In the genomic region with DNA sequence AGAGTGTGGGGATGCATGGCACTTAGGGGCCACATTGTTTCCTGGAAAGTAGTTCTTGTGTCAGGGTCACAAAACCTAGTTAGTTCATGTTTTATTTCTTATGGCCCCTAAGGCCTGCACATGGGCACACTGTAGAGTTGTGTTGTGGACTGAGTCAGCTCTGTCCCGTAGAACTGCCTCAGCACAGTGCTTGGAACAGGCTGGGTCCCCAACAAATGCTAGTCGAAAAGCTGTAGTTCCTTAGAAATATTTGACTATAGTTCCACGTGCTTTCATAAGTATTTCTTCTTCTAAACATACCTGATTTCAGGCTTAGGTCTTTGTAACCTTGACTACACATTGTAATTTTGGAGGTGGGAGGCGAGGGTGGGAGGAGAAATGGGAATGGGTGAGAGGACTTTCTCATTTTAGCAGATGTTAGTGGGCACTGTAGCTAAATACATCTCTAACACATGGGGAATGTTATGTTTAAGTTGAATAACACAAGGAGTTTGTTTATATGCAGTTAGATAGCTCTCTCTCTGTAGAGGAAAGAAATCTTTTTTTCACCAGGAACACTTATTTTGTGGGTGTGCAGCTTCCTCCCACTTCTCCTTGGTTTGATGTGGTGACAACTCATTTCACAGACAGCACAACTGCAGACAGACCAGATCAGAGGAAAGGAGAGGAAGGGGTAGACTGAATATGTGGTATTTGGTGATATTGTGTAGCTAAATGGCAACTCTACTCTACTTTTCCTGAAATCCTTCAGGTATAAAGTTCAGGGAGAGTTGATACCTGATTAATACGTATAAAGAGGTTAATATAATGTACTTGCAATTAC, we compare ENCODE assay signal across 30 cellular contexts. TPM values are rescaled to one million over a fixed set of nuclear protein-coding genes. Genes with fewer than 3 reads are reported as not detected.
A peak's percentile ranks its signal among the peaks of the same experiment; 100 is the strongest.
DNase-seq lines count a peak whose midpoint lies in the region; ATAC-seq and TF ChIP-seq lines count a peak whose summit lies in the region.
"Had no signal": no experiment of that assay in that cellular context is flagged by ENCODE, and none has a peak within 500 bp of the region (broad histone marks: within the 10 kb centered on the region; RNA-seq: fewer than 3 reads in every experiment).

No MANE protein-coding gene starts in this region.

- no peaks in the 10 kb centered on the region for H3F3A ChIP-seq in neural progenitor cell (ENCODE audit: low read depth)

- peak overlapping the region; percentile 7 for H3K27ac Mint-ChIP-seq in activated T-cell treated with anti-CD3 and anti-CD28 coated beads, Interleukin-2, amount 50 U/mL, for 24 hours
- H3K27ac Mint-ChIP-seq in activated T-helper 17 cell treated with anti-CD3 and anti-CD28 coated beads, Interleukin-2, amount 50 U/mL, for 72 hours = no peak overlapping the region
- peak overlapping the region; percentile 22 for H3K27ac Mint-ChIP-seq in neural progenitor cell
- H3K27ac Mint-ChIP-seq: memory B cell had no signal

- H3K79me2 ChIP-seq in DND-41 (ENCODE audit: insufficient read depth, low read length) = no peaks in the 10 kb centered on the region
- no peaks in the 10 kb centered on the region for H3K79me2 ChIP-seq in neural progenitor cell (ENCODE audit: low read depth)

- H3K27ac ChIP-seq in DND-41 (ENCODE audit: low read length) (peak overlapping the region; percentile 56), neural progenitor cell (no peak overlapping the region), RWPE1 (no peak overlapping the region)
- H3K27ac ChIP-seq: A549, adrenal gland, colonic mucosa, heart right ventricle, psoas muscle, SJSA1, upper lobe of right lung had no signal

- H3K9ac ChIP-seq in DND-41 (ENCODE audit: low read depth, low read length) (no peak overlapping the region), neural progenitor cell (no peak overlapping the region)

- no peak overlapping the region for H3K4me3 ChIP-seq in DND-41 (ENCODE audit: low read depth in 1 of 2, low read length in 2 of 2)
- H3K4me3 ChIP-seq in neural progenitor cell = no peak overlapping the region
- H3K4me3 ChIP-seq: A549, adrenal gland, colonic mucosa, heart right ventricle, psoas muscle, SJSA1, upper lobe of right lung had no signal

- H4K20me1 ChIP-seq in DND-41 (ENCODE audit: insufficient read depth, low read length) = no peaks in the 10 kb centered on the region
- no peaks in the 10 kb centered on the region for H4K20me1 ChIP-seq in neural progenitor cell (ENCODE audit: low read depth)

- ATAC-seq in DND-41 (ENCODE audit: insufficient read depth, low read depth) = peak; percentile 92
- ATAC-seq in activated T-helper 17 cell treated with anti-CD3 and anti-CD28 coated beads, Interleukin-2, amount 50 U/mL, for 72 hours (replicated peaks) = peak; percentile 76
- ATAC-seq: A549, heart right ventricle, left colon, psoas muscle, upper lobe of right lung had no signal

- TF ChIP-seq CTCF in DND-41 (IDR thresholded peaks at IDR 0.05; ENCODE audit: borderline replicate concordance, extremely low read depth, low read length, poor library complexity, severe bottlenecking) (no peak), neural progenitor cell (IDR thresholded peaks at IDR 0.05) (no peak), RWPE1 (conservative IDR thresholded peaks at IDR 0.05; ENCODE audit: low read depth) (no peak)

- POLR2A ChIA-PET in RWPE1 (lab: Yijun Ruan, JAX; ENCODE audit: low non-redundant PET) = no interaction called here

- H3K4me1 ChIP-seq in DND-41 (ENCODE audit: insufficient read depth, low read length) = peaks cover 35% of the 10 kb centered on the region
- no peaks in the 10 kb centered on the region for H3K4me1 ChIP-seq in neural progenitor cell
- H3K4me1 ChIP-seq: A549, adrenal gland, Caco-2, colonic mucosa, heart right ventricle, psoas muscle, SJSA1, upper lobe of right lung had no signal

- no peaks in the 10 kb centered on the region for H3K27me3 Mint-ChIP-seq in activated T-cell treated with anti-CD3 and anti-CD28 coated beads, Interleukin-2, amount 50 U/mL, for 24 hours
- no peaks in the 10 kb centered on the region for H3K27me3 Mint-ChIP-seq in activated T-helper 17 cell treated with anti-CD3 and anti-CD28 coated beads, Interleukin-2, amount 50 U/mL, for 72 hours
- H3K27me3 Mint-ChIP-seq in neural progenitor cell (ENCODE audit: insufficient read depth, low read depth) = no peaks in the 10 kb centered on the region

- H3K4me3 Mint-ChIP-seq in activated T-cell treated with anti-CD3 and anti-CD28 coated beads, Interleukin-2, amount 50 U/mL, for 24 hours = no peak overlapping the region
- peak overlapping the region; percentile 34 for H3K4me3 Mint-ChIP-seq in activated T-helper 17 cell treated with anti-CD3 and anti-CD28 coated beads, Interleukin-2, amount 50 U/mL, for 72 hours
- H3K4me3 Mint-ChIP-seq in neural progenitor cell = no peak overlapping the region
- H3K4me3 Mint-ChIP-seq: memory B cell had no signal

- peak overlapping the region; percentile 47; the same call in 1 of the 2 replicates for H3K4me2 ChIP-seq in DND-41 (ENCODE audit: insufficient read depth, low read length)
- H3K4me2 ChIP-seq in neural progenitor cell = no peak overlapping the region
- H3K4me2 ChIP-seq: A549 had no signal

- CTCF ChIA-PET in RWPE1 (lab: Yijun Ruan, JAX) = no interaction called here

- H3K36me3 ChIP-seq in DND-41 (ENCODE audit: insufficient read depth, low read length) (no peaks in the 10 kb centered on the region), neural progenitor cell (no peaks in the 10 kb centered on the region)
- H3K36me3 ChIP-seq: adrenal gland, colonic mucosa, heart right ventricle, SJSA1, upper lobe of right lung had no signal

- no peak for DNase-seq in activated T-cell treated with anti-CD3 and anti-CD28 coated beads, Interleukin-2, amount 50 U/mL, for 24 hours
- no peak for DNase-seq in activated T-cell treated with anti-CD3 and anti-CD28 coated beads for 4 hours
- DNase-seq in DND-41 = peak; percentile 66
- DNase-seq in neural progenitor cell (ENCODE audit: low spot score) = no peak
- DNase-seq in ureter (ENCODE audit: low spot score) = no peak
- DNase-seq in RWPE1 (ENCODE audit: low spot score) = no peak
- no peak for DNase-seq in iPS-NIHi11 (ENCODE audit: low spot score)
- DNase-seq: activated CD8-positive, alpha-beta memory T cell treated with anti-CD3 and anti-CD28 coated beads, Interleukin-2, amount 50 U/mL, for 48 hours; adrenal gland; Caco-2; colonic mucosa; DMS79 treated with DMSO at 0.1 percent for 48 hours; effector memory CD4-positive, alpha-beta T cell; erythroblast; foreskin fibroblast; HCEC 1CT; heart right ventricle; left colon; NCI-H1048; NCI-H1694 treated with DMSO at 0.1 percent for 48 hours; NCI-H2171; NCI-H524; psoas muscle; stimulated activated CD4-positive, alpha-beta T cell treated with anti-CD3 and anti-CD28 coated beads, Interleukin-1b, Interleukin-23, amount 100 ng/mL, for 48 hours; substantia nigra; upper lobe of right lung had no signal

- no peaks in the 10 kb centered on the region for H3K36me3 Mint-ChIP-seq in activated T-cell treated with anti-CD3 and anti-CD28 coated beads, Interleukin-2, amount 50 U/mL, for 24 hours (ENCODE audit: low read depth)
- no peaks in the 10 kb centered on the region for H3K36me3 Mint-ChIP-seq in activated T-helper 17 cell treated with anti-CD3 and anti-CD28 coated beads, Interleukin-2, amount 50 U/mL, for 72 hours (ENCODE audit: low read depth)
- no peaks in the 10 kb centered on the region for H3K36me3 Mint-ChIP-seq in neural progenitor cell
- H3K36me3 Mint-ChIP-seq: memory B cell had no signal

- H3K4me1 Mint-ChIP-seq in activated T-cell treated with anti-CD3 and anti-CD28 coated beads, Interleukin-2, amount 50 U/mL, for 24 hours (ENCODE audit: low read depth) = peaks cover 37% of the 10 kb centered on the region
- peaks cover 5% of the 10 kb centered on the region for H3K4me1 Mint-ChIP-seq in activated T-helper 17 cell treated with anti-CD3 and anti-CD28 coated beads, Interleukin-2, amount 50 U/mL, for 72 hours
- H3K4me1 Mint-ChIP-seq in neural progenitor cell = no peaks in the 10 kb centered on the region
- H3K4me1 Mint-ChIP-seq: memory B cell had no signal

- H3K9me3 ChIP-seq in DND-41 (ENCODE audit: insufficient read depth, low read length, severe bottlenecking) (no peaks in the 10 kb centered on the region), neural progenitor cell (ENCODE audit: low read depth) (no peaks in the 10 kb centered on the region)
- H3K9me3 ChIP-seq: A549, adrenal gland, Caco-2, colonic mucosa, heart right ventricle, psoas muscle, SJSA1, upper lobe of right lung had no signal

- H2AFZ ChIP-seq in DND-41 (ENCODE audit: low read depth, low read length) = no peak overlapping the region
- H2AFZ ChIP-seq in neural progenitor cell (replicated peaks) = no peak overlapping the region

- no peaks in the 10 kb centered on the region for H3K9me3 Mint-ChIP-seq in activated T-cell treated with anti-CD3 and anti-CD28 coated beads, Interleukin-2, amount 50 U/mL, for 24 hours
- no peaks in the 10 kb centered on the region for H3K9me3 Mint-ChIP-seq in activated T-helper 17 cell treated with anti-CD3 and anti-CD28 coated beads, Interleukin-2, amount 50 U/mL, for 72 hours
- no peaks in the 10 kb centered on the region for H3K9me3 Mint-ChIP-seq in neural progenitor cell
- H3K9me3 Mint-ChIP-seq: memory B cell had no signal

- no peaks in the 10 kb centered on the region for H3K27me3 ChIP-seq in DND-41 (ENCODE audit: insufficient read depth, low read length, poor library complexity)
- H3K27me3 ChIP-seq in neural progenitor cell = no peaks in the 10 kb centered on the region
- H3K27me3 ChIP-seq: adrenal gland, colonic mucosa, heart right ventricle, SJSA1, upper lobe of right lung had no signal

RNA-seq across cellular contexts. Expression of gene DACT1, which starts 39.5 kb away (rescaled TPM):
- 1 to 10 TPM; 2.5 to 2.8 TPM for total RNA-seq in activated T-helper 17 cell treated with anti-CD3 and anti-CD28 coated beads, Interleukin-2, amount 50 U/mL, for 72 hours
- total RNA-seq in neural progenitor cell (ENCODE audit: low replicate concordance) (3.3 and 3.4 TPM in 2 replicates), ureter (13.5 TPM)
